Comparison of ENCODE assay signal across 14 cellular contexts in genomic region chr11:3046190-3046589, GRCh38. TPM values are rescaled to one million over a fixed set of nuclear protein-coding genes. Genes with fewer than 3 reads are reported as not detected.
DNase-seq lines count a peak whose midpoint lies in the region; ATAC-seq and TF ChIP-seq lines count a peak whose summit lies in the region.
"Had no signal": no experiment of that assay in that cellular context is flagged by ENCODE, and none has a peak within 500 bp of the region (broad histone marks: within the 10 kb centered on the region; RNA-seq: fewer than 3 reads in every experiment).

No MANE protein-coding gene starts in this region.

- no peaks in the 10 kb centered on the region for H3K9me3 Mint-ChIP-seq in activated CD4-positive, alpha-beta memory T cell treated with anti-CD3 and anti-CD28 coated beads, Interleukin-2, amount 10 ng/mL, durations not matched to agents 7 days and 5 days
- H3K9me3 Mint-ChIP-seq in activated CD4-positive, alpha-beta memory T cell treated with anti-CD3 and anti-CD28 coated beads for 36 hours: no peaks in the 10 kb centered on the region
- H3K9me3 Mint-ChIP-seq in activated T-helper 2 cell treated with anti-CD3 and anti-CD28 coated beads, Interferon-gamma antibody, Interleukin-2, Interleukin-4, amounts not matched to agents 10 μg/mL and 5 μg/mL and 100 μg/mL, durations not matched to agents 14 hours and 24 hours and 36 hours: no peaks in the 10 kb centered on the region
- no peaks in the 10 kb centered on the region for H3K9me3 Mint-ChIP-seq in CD4-positive, alpha-beta memory T cell
- H3K9me3 Mint-ChIP-seq: memory B cell had no signal

- peaks cover 29% of the 10 kb centered on the region for H3K4me1 Mint-ChIP-seq in activated CD4-positive, alpha-beta memory T cell treated with anti-CD3 and anti-CD28 coated beads, Interleukin-2, amount 10 ng/mL, durations not matched to agents 7 days and 5 days
- peaks cover 31% of the 10 kb centered on the region for H3K4me1 Mint-ChIP-seq in activated CD4-positive, alpha-beta memory T cell treated with anti-CD3 and anti-CD28 coated beads for 36 hours (ENCODE audit: low read depth)
- peaks cover 13% of the 10 kb centered on the region for H3K4me1 Mint-ChIP-seq in activated T-helper 2 cell treated with anti-CD3 and anti-CD28 coated beads, Interferon-gamma antibody, Interleukin-2, Interleukin-4, amounts not matched to agents 10 μg/mL and 5 μg/mL and 100 μg/mL, durations not matched to agents 14 hours and 24 hours and 36 hours (ENCODE audit: low read depth)
- peaks cover 22 to 37% (median 25%) of the 10 kb centered on the region in 4 donors for H3K4me1 Mint-ChIP-seq in CD4-positive, alpha-beta memory T cell

- no peak for DNase-seq in activated CD4-positive, alpha-beta memory T cell treated with anti-CD3 and anti-CD28 coated beads, Interleukin-2, amount 10 ng/mL, durations not matched to agents 7 days and 5 days
- DNase-seq in activated CD4-positive, alpha-beta memory T cell treated with anti-CD3 and anti-CD28 coated beads for 36 hours: no peak
- DNase-seq in OCI-LY7 (ENCODE audit: low spot score) (no peak), epithelial cell of esophagus (ENCODE audit: low read depth) (no peak), psoas muscle (peak; percentile 44 to 74), hepatic stellate cell (ENCODE audit: low spot score) (no peak)
- DNase-seq in activated T-helper 2 cell treated with anti-CD3 and anti-CD28 coated beads, Interferon-gamma antibody, Interleukin-2, Interleukin-4, amounts not matched to agents 10 μg/mL and 5 μg/mL and 100 μg/mL, durations not matched to agents 14 hours and 24 hours and 36 hours (ENCODE audit: low spot score): no peak
- no peak for DNase-seq in CD4-positive, alpha-beta memory T cell
- DNase-seq: MG63, NCI-H446 had no signal

- H3K27ac Mint-ChIP-seq in activated CD4-positive, alpha-beta memory T cell treated with anti-CD3 and anti-CD28 coated beads, Interleukin-2, amount 10 ng/mL, durations not matched to agents 7 days and 5 days: peak overlapping the region; percentile 21
- no peak overlapping the region for H3K27ac Mint-ChIP-seq in activated CD4-positive, alpha-beta memory T cell treated with anti-CD3 and anti-CD28 coated beads for 36 hours
- no peak overlapping the region for H3K27ac Mint-ChIP-seq in activated T-helper 2 cell treated with anti-CD3 and anti-CD28 coated beads, Interferon-gamma antibody, Interleukin-2, Interleukin-4, amounts not matched to agents 10 μg/mL and 5 μg/mL and 100 μg/mL, durations not matched to agents 14 hours and 24 hours and 36 hours
- H3K27ac Mint-ChIP-seq in CD4-positive, alpha-beta memory T cell: no peak overlapping the region

- no peaks in the 10 kb centered on the region for H3K9me3 ChIP-seq in OCI-LY7 (ENCODE audit: low read length)
- no peaks in the 10 kb centered on the region for H3K9me3 ChIP-seq in psoas muscle
- H3K9me3 ChIP-seq in CD4-positive, alpha-beta memory T cell (ENCODE audit: control insufficient read depth in 1 of 2, low read length in 2 of 2): no peaks in the 10 kb centered on the region
- H3K9me3 ChIP-seq: MG63, vagina had no signal

- H3K27me3 Mint-ChIP-seq in activated CD4-positive, alpha-beta memory T cell treated with anti-CD3 and anti-CD28 coated beads, Interleukin-2, amount 10 ng/mL, durations not matched to agents 7 days and 5 days: no peaks in the 10 kb centered on the region
- no peaks in the 10 kb centered on the region for H3K27me3 Mint-ChIP-seq in activated CD4-positive, alpha-beta memory T cell treated with anti-CD3 and anti-CD28 coated beads for 36 hours
- no peaks in the 10 kb centered on the region for H3K27me3 Mint-ChIP-seq in activated T-helper 2 cell treated with anti-CD3 and anti-CD28 coated beads, Interferon-gamma antibody, Interleukin-2, Interleukin-4, amounts not matched to agents 10 μg/mL and 5 μg/mL and 100 μg/mL, durations not matched to agents 14 hours and 24 hours and 36 hours (ENCODE audit: low read depth)
- no peaks in the 10 kb centered on the region for H3K27me3 Mint-ChIP-seq in CD4-positive, alpha-beta memory T cell
- H3K27me3 Mint-ChIP-seq: memory B cell had no signal

- no peak overlapping the region for H3K4me3 Mint-ChIP-seq in activated CD4-positive, alpha-beta memory T cell treated with anti-CD3 and anti-CD28 coated beads, Interleukin-2, amount 10 ng/mL, durations not matched to agents 7 days and 5 days
- H3K4me3 Mint-ChIP-seq in activated CD4-positive, alpha-beta memory T cell treated with anti-CD3 and anti-CD28 coated beads for 36 hours: no peak overlapping the region
- no peak overlapping the region for H3K4me3 Mint-ChIP-seq in activated T-helper 2 cell treated with anti-CD3 and anti-CD28 coated beads, Interferon-gamma antibody, Interleukin-2, Interleukin-4, amounts not matched to agents 10 μg/mL and 5 μg/mL and 100 μg/mL, durations not matched to agents 14 hours and 24 hours and 36 hours (ENCODE audit: low read depth)
- no peak overlapping the region for H3K4me3 Mint-ChIP-seq in CD4-positive, alpha-beta memory T cell
- H3K4me3 Mint-ChIP-seq: memory B cell had no signal

- WGBS in psoas muscle, 3 donors: 44 to 67% (median 48%) methylated on average over 12 of the region's 12 CpGs

- BruUV-seq in OCI-LY7 (replicated peaks; lab: Mats Ljungman, UMichigan): no TSS peak

- H3K79me2 ChIP-seq in OCI-LY7 (ENCODE audit: insufficient read depth, low read depth, low read length): peaks cover 18% of the 10 kb centered on the region; the same call in 1 of the 2 replicates

- H3K4me2 ChIP-seq in OCI-LY7 (ENCODE audit: low read length): no peak overlapping the region
- H3K4me2 ChIP-seq: hepatocyte had no signal

- H3K27ac ChIP-seq in OCI-LY7 (ENCODE audit: low read depth, low read length, poor library complexity, severe bottlenecking) (no peak overlapping the region), psoas muscle (peak overlapping the region; percentile 50)
- no peak overlapping the region for H3K27ac ChIP-seq in CD4-positive, alpha-beta memory T cell (ENCODE audit: low read depth, low read length)
- H3K27ac ChIP-seq: hepatocyte, parathyroid adenoma, vagina had no signal

- peaks cover under 1% of the 10 kb centered on the region; the same call in 1 of the 2 replicates for H4K20me1 ChIP-seq in OCI-LY7 (ENCODE audit: insufficient read depth, low read length)

- intact Hi-C loops in activated CD4-positive, alpha-beta memory T cell treated with anti-CD3 and anti-CD28 coated beads for 36 hours (cut with micrococcal nuclease): no loop called here
- intact Hi-C loops in OCI-LY7 (cut with micrococcal nuclease; ENCODE audit: unreplicated experiment) (no loop called here), psoas muscle (cut with DNase I) (no loop called here)
- intact Hi-C loops in activated T-helper 2 cell treated with anti-CD3 and anti-CD28 coated beads, Interferon-gamma antibody, Interleukin-2, Interleukin-4, amounts not matched to agents 10 μg/mL and 5 μg/mL and 100 μg/mL, durations not matched to agents 14 hours and 24 hours and 36 hours (cut with micrococcal nuclease): no loop called here
- intact Hi-C loops in CD4-positive, alpha-beta memory T cell (cut with micrococcal nuclease): no loop called here

- POLR2A ChIA-PET in activated CD4-positive, alpha-beta memory T cell treated with anti-CD3 and anti-CD28 coated beads, Interleukin-2, amount 10 ng/mL, durations not matched to agents 7 days and 5 days (lab: Charles Lee): no interaction called here
- POLR2A ChIA-PET in activated CD4-positive, alpha-beta memory T cell treated with anti-CD3 and anti-CD28 coated beads for 36 hours (lab: Charles Lee): interaction anchor here (1.3 kb wide), 1 partner anchor 11 kb away, joined by 4 read pairs; the partner anchor contains the start of gene CARS1
- POLR2A ChIA-PET in OCI-LY7 (lab: Charles Lee): no interaction called here
- POLR2A ChIA-PET in CD4-positive, alpha-beta memory T cell (lab: Charles Lee; ENCODE audit: partially characterized antibody): no interaction called here

- peak; percentile 31; the same call in 1 of the 2 replicates for TF ChIP-seq CTCF in OCI-LY7 (conservative IDR thresholded peaks at IDR 0.05; ENCODE audit: low read length)
- peak; percentile 20 for TF ChIP-seq CTCF in epithelial cell of esophagus (IDR thresholded peaks at IDR 0.05; ENCODE audit: insufficient read depth, low read depth, low read length, missing control alignments)
- no peak for TF ChIP-seq CTCF in psoas muscle (IDR thresholded peaks at IDR 0.05)

- H3K36me3 ChIP-seq in OCI-LY7 (ENCODE audit: insufficient read depth, low read length) (peaks cover 49% of the 10 kb centered on the region; the same call in 1 of the 2 replicates), psoas muscle (ENCODE audit: insufficient read depth in 1 of 2, low read depth in 1 of 2) (peaks cover 0 to 8% of the 10 kb centered on the region in 2 donors)
- H3K36me3 ChIP-seq in CD4-positive, alpha-beta memory T cell (ENCODE audit: insufficient read depth, low read length): peaks cover 18% of the 10 kb centered on the region

- peaks cover 55% of the 10 kb centered on the region for H3K36me3 Mint-ChIP-seq in activated CD4-positive, alpha-beta memory T cell treated with anti-CD3 and anti-CD28 coated beads, Interleukin-2, amount 10 ng/mL, durations not matched to agents 7 days and 5 days (ENCODE audit: low read depth)
- H3K36me3 Mint-ChIP-seq in activated CD4-positive, alpha-beta memory T cell treated with anti-CD3 and anti-CD28 coated beads for 36 hours: peaks cover 19% of the 10 kb centered on the region
- peaks cover 30% of the 10 kb centered on the region for H3K36me3 Mint-ChIP-seq in activated T-helper 2 cell treated with anti-CD3 and anti-CD28 coated beads, Interferon-gamma antibody, Interleukin-2, Interleukin-4, amounts not matched to agents 10 μg/mL and 5 μg/mL and 100 μg/mL, durations not matched to agents 14 hours and 24 hours and 36 hours (ENCODE audit: low read depth)
- peaks cover 7 to 38% of the 10 kb centered on the region in 2 donors for H3K36me3 Mint-ChIP-seq in CD4-positive, alpha-beta memory T cell

- no peak overlapping the region for H2AFZ ChIP-seq in OCI-LY7 (ENCODE audit: low read length)
- H2AFZ ChIP-seq: hepatocyte, parathyroid adenoma had no signal

- no peak overlapping the region for H3K4me3 ChIP-seq in OCI-LY7 (ENCODE audit: low read depth, low read length, poor library complexity, severe bottlenecking)
- H3K4me3 ChIP-seq in epithelial cell of esophagus (ENCODE audit: low read length): no peak overlapping the region
- H3K4me3 ChIP-seq in psoas muscle: no peak overlapping the region
- H3K4me3 ChIP-seq in CD4-positive, alpha-beta memory T cell (ENCODE audit: low read length in 2 of 2): no peak overlapping the region
- H3K4me3 ChIP-seq: hepatocyte, MG63, vagina had no signal

- H3K9me2 ChIP-seq in OCI-LY7 (ENCODE audit: insufficient read depth, low read length): no peaks in the 10 kb centered on the region

- CTCF ChIA-PET in activated CD4-positive, alpha-beta memory T cell treated with anti-CD3 and anti-CD28 coated beads, Interleukin-2, amount 10 ng/mL, durations not matched to agents 7 days and 5 days (lab: Charles Lee): interaction anchor here (6.4 kb wide), 1 partner anchor 8 kb away, joined by 35 read pairs; no protein-coding TSS in a partner anchor
- CTCF ChIA-PET in activated CD4-positive, alpha-beta memory T cell treated with anti-CD3 and anti-CD28 coated beads for 36 hours (lab: Charles Lee): interaction anchor here (0.7 to 4.3 kb wide), 4 partner anchors 9 to 70 kb away, joined by 3 to 23 read pairs (median 5); no protein-coding TSS in a partner anchor
- CTCF ChIA-PET in OCI-LY7 (lab: Charles Lee; ENCODE audit: unreplicated experiment): interaction anchor here (0.5 kb wide), 1 partner anchor 43 kb away, joined by 3 read pairs; no protein-coding TSS in a partner anchor
- CTCF ChIA-PET in CD4-positive, alpha-beta memory T cell (lab: Charles Lee; ENCODE audit: partially characterized antibody): interaction anchor here (1.6 kb wide), 1 partner anchor 8 kb away, joined by 7 read pairs; no protein-coding TSS in a partner anchor

- no peaks in the 10 kb centered on the region for H3K27me3 ChIP-seq in psoas muscle (ENCODE audit: insufficient read depth in 3 of 3, low read length in 2 of 3)
- no peaks in the 10 kb centered on the region for H3K27me3 ChIP-seq in CD4-positive, alpha-beta memory T cell (ENCODE audit: insufficient read depth, low read length)
- H3K27me3 ChIP-seq: hepatocyte, MG63, vagina had no signal

- H3K4me1 ChIP-seq in OCI-LY7 (ENCODE audit: insufficient read depth, low read length, poor library complexity, severe bottlenecking) (no peaks in the 10 kb centered on the region), psoas muscle (peaks cover 82% of the 10 kb centered on the region)
- peaks cover 19% of the 10 kb centered on the region for H3K4me1 ChIP-seq in CD4-positive, alpha-beta memory T cell (ENCODE audit: insufficient read depth, low read length)
- H3K4me1 ChIP-seq: parathyroid adenoma had no signal

- ATAC-seq in psoas muscle: peak; percentile 6 to 21 (median 14)

RNA-seq across cellular contexts. Expression of gene CARS1, which starts 11.0 kb away (rescaled TPM):
- 100 to 1,000 TPM; 106 to 121 TPM for total RNA-seq in activated CD4-positive, alpha-beta memory T cell treated with anti-CD3 and anti-CD28 coated beads, Interleukin-2, amount 10 ng/mL, durations not matched to agents 7 days and 5 days
- total RNA-seq in activated CD4-positive, alpha-beta memory T cell treated with anti-CD3 and anti-CD28 coated beads for 36 hours: 10 to 100 TPM; 94.7 to 97.5 TPM
- total RNA-seq in OCI-LY7 (2014; rRNA removed; shearing (Covaris generic)): 58.3 and 62.4 TPM in 2 replicates
- total RNA-seq in OCI-LY7 (2022) (88.8 and 92.6 TPM in 2 replicates), psoas muscle (10 to 100 TPM; 24.2 to 65.8 (median 40.2) TPM)
- 10 to 100 TPM; 37.8 to 78.6 (median 77.9) TPM for polyA plus RNA-seq in psoas muscle
- total RNA-seq in activated T-helper 2 cell treated with anti-CD3 and anti-CD28 coated beads, Interferon-gamma antibody, Interleukin-2, Interleukin-4, amounts not matched to agents 10 μg/mL and 5 μg/mL and 100 μg/mL, durations not matched to agents 14 hours and 24 hours and 36 hours: 46.4 and 51.8 TPM in 2 replicates
- 10 to 100 TPM; 71.0 to 80.3 TPM for total RNA-seq in CD4-positive, alpha-beta memory T cell
- 10 to 100 TPM; 37.1 to 43.1 TPM for polyA plus RNA-seq in CD4-positive, alpha-beta memory T cell

RNA-seq across cellular contexts. Expression of gene NAP1L4, which starts 54.1 kb away (rescaled TPM):
- total RNA-seq in activated CD4-positive, alpha-beta memory T cell treated with anti-CD3 and anti-CD28 coated beads, Interleukin-2, amount 10 ng/mL, durations not matched to agents 7 days and 5 days: 100 to 1,000 TPM; 299 to 314 TPM
- 100 to 1,000 TPM; 261 to 263 TPM for total RNA-seq in activated CD4-positive, alpha-beta memory T cell treated with anti-CD3 and anti-CD28 coated beads for 36 hours
- 152 and 247 TPM in 2 replicates for total RNA-seq in OCI-LY7 (2014; rRNA removed; shearing (Covaris generic))
- total RNA-seq in OCI-LY7 (2022): 183 and 188 TPM in 2 replicates
- total RNA-seq in psoas muscle: 100 to 1,000 TPM; 143 to 153 (median 147) TPM
- polyA plus RNA-seq in psoas muscle: 100 to 1,000 TPM; 121 to 140 (median 139) TPM
- 267 and 286 TPM in 2 replicates for total RNA-seq in activated T-helper 2 cell treated with anti-CD3 and anti-CD28 coated beads, Interferon-gamma antibody, Interleukin-2, Interleukin-4, amounts not matched to agents 10 μg/mL and 5 μg/mL and 100 μg/mL, durations not matched to agents 14 hours and 24 hours and 36 hours
- total RNA-seq in CD4-positive, alpha-beta memory T cell: 100 to 1,000 TPM; 299 to 303 TPM
- polyA plus RNA-seq in CD4-positive, alpha-beta memory T cell: 100 to 1,000 TPM; 153 to 160 TPM

Comparison
In these comparisons a context has a peak if more than half of its experiments do, and no peak if none do; other contexts are left out.
1. DNase-seq: peak in psoas muscle (2 of 2); none in activated CD4-positive, alpha-beta memory T cell treated with anti-CD3 and anti-CD28 coated beads, Interleukin-2, amount 10 ng/mL, durations not matched to agents 7 days and 5 days (single experiment), activated CD4-positive, alpha-beta memory T cell treated with anti-CD3 and anti-CD28 coated beads for 36 hours (single experiment), OCI-LY7 (single experiment), epithelial cell of esophagus (single experiment), activated T-helper 2 cell treated with anti-CD3 and anti-CD28 coated beads, Interferon-gamma antibody, Interleukin-2, Interleukin-4, amounts not matched to agents 10 μg/mL and 5 μg/mL and 100 μg/mL, durations not matched to agents 14 hours and 24 hours and 36 hours (single experiment), CD4-positive, alpha-beta memory T cell (0 of 5) and hepatic stellate cell (single experiment).